In genomic region chr18:50706199-50706598, GRCh38 we compare ENCODE assay signal across 1 cellular context.
TF ChIP-seq lines count a peak whose summit lies in the region.

No MANE protein-coding gene starts in this region.

TF ChIP-seq in GM23338, 12 proteins besides CTCF, POLR2A, EP300 and RAD21 (continued from another document):
- no peak for TF ChIP-seq ZNF462 (CRISPR knock-in tag; IDR thresholded peaks at IDR 0.05)
- no peak for TF ChIP-seq NANOG (IDR thresholded peaks at IDR 0.05; ENCODE audit: borderline replicate concordance)
- no peak for TF ChIP-seq ETS1 (IDR thresholded peaks at IDR 0.05)
- TF ChIP-seq STAT1 (IDR thresholded peaks at IDR 0.05; ENCODE audit: unreplicated experiment): no peak
- no peak for TF ChIP-seq EZH2phosphoT487 (IDR thresholded peaks at IDR 0.05; ENCODE audit: unreplicated experiment)
- TF ChIP-seq ZNF331 (CRISPR knock-in tag; IDR thresholded peaks at IDR 0.05; ENCODE audit: low read depth): no peak
